1 cellular context compared by ENCODE assay signal in genomic region chr2:226299771-226300170, GRCh38.
TF ChIP-seq lines count a peak whose summit lies in the region.

No MANE protein-coding gene starts in this region.

TF ChIP-seq in HepG2, 621 proteins besides CTCF, POLR2A, EP300 and RAD21 (continued from another document):
- no peak for TF ChIP-seq FOXA3 (CRISPR knock-in tag; IDR thresholded peaks at IDR 0.05)
- TF ChIP-seq GZF1 (CRISPR knock-in tag; IDR thresholded peaks at IDR 0.05) = no peak
- no peak for TF ChIP-seq ZBTB4 (CRISPR knock-in tag; IDR thresholded peaks at IDR 0.05; ENCODE audit: borderline replicate concordance)
- TF ChIP-seq ZBTB8A (CRISPR knock-in tag; IDR thresholded peaks at IDR 0.05; ENCODE audit: borderline replicate concordance, low read depth) = no peak
- TF ChIP-seq PRDM10 (CRISPR knock-in tag; IDR thresholded peaks at IDR 0.05; ENCODE audit: low read depth) = no peak
- TF ChIP-seq ZNF121 (CRISPR knock-in tag; IDR thresholded peaks at IDR 0.05) = no peak
- no peak for TF ChIP-seq ZNF556 (CRISPR knock-in tag; IDR thresholded peaks at IDR 0.05; ENCODE audit: borderline replicate concordance)
- no peak for TF ChIP-seq CCDC6 (CRISPR knock-in tag; IDR thresholded peaks at IDR 0.05)
